ENCODE assay signal across 9 cellular contexts in the genomic region with DNA sequence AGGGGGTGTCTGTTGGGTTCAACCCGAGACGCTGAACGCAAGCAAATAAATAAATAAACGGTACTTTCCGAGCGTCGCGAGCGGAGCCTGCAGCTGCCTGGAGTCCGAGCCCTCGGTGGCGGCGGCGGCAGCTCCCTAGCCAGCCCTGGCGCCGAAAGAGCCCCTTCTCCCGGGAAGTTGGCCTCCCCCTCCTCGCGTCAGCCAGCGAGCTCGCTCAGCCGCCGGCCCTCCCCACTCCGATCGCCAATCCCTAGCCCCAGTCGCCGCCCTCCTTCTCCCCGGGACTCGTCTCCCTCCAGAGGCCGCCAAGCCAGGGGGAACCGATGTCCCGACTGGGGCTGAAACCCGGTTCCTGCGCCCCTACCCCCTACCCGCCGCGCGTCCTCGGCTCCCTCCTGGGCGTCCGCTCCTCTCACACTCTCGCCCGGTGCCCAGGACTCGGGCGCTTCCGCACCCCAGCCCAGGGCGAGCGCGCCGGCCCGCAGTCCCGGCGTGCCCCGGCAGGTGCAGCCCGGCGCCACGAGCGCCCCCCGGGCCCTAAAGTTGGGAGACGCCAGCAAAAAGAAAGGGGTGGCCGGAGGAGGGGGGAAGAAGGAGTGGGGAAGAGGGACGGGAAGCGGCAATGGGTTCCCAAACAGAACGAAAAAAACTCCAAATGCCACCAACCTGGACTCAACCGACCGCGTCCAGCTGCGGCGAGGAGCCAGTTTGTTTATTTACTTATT. TPM values are rescaled to one million over a fixed set of nuclear protein-coding genes. Genes with fewer than 3 reads are reported as not detected.
DNase-seq lines count a peak whose midpoint lies in the region; ATAC-seq lines count a peak whose summit lies in the region.
"Had no signal": no experiment of that assay in that cellular context is flagged by ENCODE, and none has a peak within 500 bp of the region (broad histone marks: within the 10 kb centered on the region; RNA-seq: fewer than 3 reads in every experiment).

A gene with protein sequence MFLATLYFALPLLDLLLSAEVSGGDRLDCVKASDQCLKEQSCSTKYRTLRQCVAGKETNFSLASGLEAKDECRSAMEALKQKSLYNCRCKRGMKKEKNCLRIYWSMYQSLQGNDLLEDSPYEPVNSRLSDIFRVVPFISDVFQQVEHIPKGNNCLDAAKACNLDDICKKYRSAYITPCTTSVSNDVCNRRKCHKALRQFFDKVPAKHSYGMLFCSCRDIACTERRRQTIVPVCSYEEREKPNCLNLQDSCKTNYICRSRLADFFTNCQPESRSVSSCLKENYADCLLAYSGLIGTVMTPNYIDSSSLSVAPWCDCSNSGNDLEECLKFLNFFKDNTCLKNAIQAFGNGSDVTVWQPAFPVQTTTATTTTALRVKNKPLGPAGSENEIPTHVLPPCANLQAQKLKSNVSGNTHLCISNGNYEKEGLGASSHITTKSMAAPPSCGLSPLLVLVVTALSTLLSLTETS (minus strand): TSS at position 710 of the 725 bp plus-strand sequence. CDS start 1,177 bp downstream, outside the sequence.

- H3K27ac ChIP-seq in iPS DF 6.9 (ENCODE audit: low read length) = no peak within 1 kb of the TSS

- H3K9me3 ChIP-seq in iPS DF 6.9 (ENCODE audit: control insufficient read depth, insufficient read depth, low read length) = no peaks in the 10 kb centered on the region

- DNase-seq in activated naive CD4-positive, alpha-beta T cell treated with anti-CD3 and anti-CD28 coated beads for 36 hours = no peak
- no peak for DNase-seq in activated naive CD4-positive, alpha-beta T cell treated with Interleukin-2 at 50 U/mL for 16 hours
- no peak for DNase-seq in activated CD8-positive, alpha-beta T cell treated with anti-CD3 and anti-CD28 coated beads, Interleukin-2, amount 10 ng/mL, durations not matched to agents 7 days and 5 days
- DNase-seq in iPS DF 6.9 (ENCODE audit: low read depth, low spot score) = no peak
- DNase-seq in skeletal muscle cell (ENCODE audit: low read depth) = no peak
- DNase-seq in activated effector memory CD4-positive, alpha-beta T cell treated with Interleukin-2 at 50 U/mL for 16 hours = no peak
- no peak for DNase-seq in NK-92 (lab: John Stamatoyannopoulos, UW; ENCODE audit: unreplicated experiment)

- ATAC-seq in activated CD8-positive, alpha-beta T cell treated with anti-CD3 and anti-CD28 coated beads, Interleukin-2, amount 10 ng/mL, durations not matched to agents 7 days and 5 days = peak; percentile 36
- no peak for ATAC-seq in GM18498 (IDR thresholded peaks at IDR 0.05; ENCODE audit: unreplicated experiment)

- CTCF ChIA-PET in activated naive CD4-positive, alpha-beta T cell treated with anti-CD3 and anti-CD28 coated beads for 36 hours (lab: Charles Lee) = no interaction called here
- CTCF ChIA-PET in activated CD8-positive, alpha-beta T cell treated with anti-CD3 and anti-CD28 coated beads, Interleukin-2, amount 10 ng/mL, durations not matched to agents 7 days and 5 days (lab: Charles Lee) = no interaction called here

- peaks cover 63% of the 10 kb centered on the region for H3K27me3 Mint-ChIP-seq in activated naive CD4-positive, alpha-beta T cell treated with anti-CD3 and anti-CD28 coated beads for 36 hours (ENCODE audit: low read depth)
- H3K27me3 Mint-ChIP-seq in activated CD8-positive, alpha-beta T cell treated with anti-CD3 and anti-CD28 coated beads, Interleukin-2, amount 10 ng/mL, durations not matched to agents 7 days and 5 days (ENCODE audit: low read depth) = peaks cover 60% of the 10 kb centered on the region

- H3K4me3 Mint-ChIP-seq in activated naive CD4-positive, alpha-beta T cell treated with anti-CD3 and anti-CD28 coated beads for 36 hours = peak within 1 kb of the TSS; percentile 27
- peak within 1 kb of the TSS; percentile 37 for H3K4me3 Mint-ChIP-seq in activated CD8-positive, alpha-beta T cell treated with anti-CD3 and anti-CD28 coated beads, Interleukin-2, amount 10 ng/mL, durations not matched to agents 7 days and 5 days

- no CpG with 5 or more reads among the region's 69 CpGs for WGBS in iPS DF 6.9 (ENCODE audit: insufficient coverage, insufficient read length)

- H3K36me3 Mint-ChIP-seq in activated naive CD4-positive, alpha-beta T cell treated with anti-CD3 and anti-CD28 coated beads for 36 hours (ENCODE audit: low read depth) = no peaks in the 10 kb centered on the region
- peaks cover 4% of the 10 kb centered on the region for H3K36me3 Mint-ChIP-seq in activated CD8-positive, alpha-beta T cell treated with anti-CD3 and anti-CD28 coated beads, Interleukin-2, amount 10 ng/mL, durations not matched to agents 7 days and 5 days (ENCODE audit: low read depth)

- H3K27ac Mint-ChIP-seq in activated naive CD4-positive, alpha-beta T cell treated with anti-CD3 and anti-CD28 coated beads for 36 hours = no peak within 1 kb of the TSS
- H3K27ac Mint-ChIP-seq in activated CD8-positive, alpha-beta T cell treated with anti-CD3 and anti-CD28 coated beads, Interleukin-2, amount 10 ng/mL, durations not matched to agents 7 days and 5 days = no peak within 1 kb of the TSS
- H3K27ac Mint-ChIP-seq: activated naive CD4-positive, alpha-beta T cell treated with anti-CD3 and anti-CD28 coated beads, Interleukin-2, amount 50 U/mL, for 72 hours had no signal

- H3K27me3 ChIP-seq in iPS DF 6.9 (ENCODE audit: control insufficient read depth, insufficient read depth, low read length) = peaks cover 54% of the 10 kb centered on the region

- intact Hi-C loops in activated naive CD4-positive, alpha-beta T cell treated with anti-CD3 and anti-CD28 coated beads for 36 hours (cut with micrococcal nuclease) = loop anchor here (10.0 kb wide), 2 partner anchors 128 to 862 kb away; a partner anchor contains a TSS

- H3K4me1 Mint-ChIP-seq in activated naive CD4-positive, alpha-beta T cell treated with anti-CD3 and anti-CD28 coated beads for 36 hours (ENCODE audit: low read depth) = peaks cover 10% of the 10 kb centered on the region
- peaks cover 14% of the 10 kb centered on the region for H3K4me1 Mint-ChIP-seq in activated CD8-positive, alpha-beta T cell treated with anti-CD3 and anti-CD28 coated beads, Interleukin-2, amount 10 ng/mL, durations not matched to agents 7 days and 5 days (ENCODE audit: low read depth)

- POLR2A ChIA-PET in activated CD8-positive, alpha-beta T cell treated with anti-CD3 and anti-CD28 coated beads, Interleukin-2, amount 10 ng/mL, durations not matched to agents 7 days and 5 days (lab: Charles Lee) = no interaction called here

- H3K9me3 Mint-ChIP-seq in activated naive CD4-positive, alpha-beta T cell treated with anti-CD3 and anti-CD28 coated beads for 36 hours = no peaks in the 10 kb centered on the region
- H3K9me3 Mint-ChIP-seq in activated CD8-positive, alpha-beta T cell treated with anti-CD3 and anti-CD28 coated beads, Interleukin-2, amount 10 ng/mL, durations not matched to agents 7 days and 5 days (ENCODE audit: insufficient read depth) = no peaks in the 10 kb centered on the region

- H3K4me1 ChIP-seq in iPS DF 6.9 (ENCODE audit: control insufficient read depth, insufficient read depth, low read length) = peaks cover 2% of the 10 kb centered on the region

- H3K4me3 ChIP-seq in iPS DF 6.9 (ENCODE audit: low read length) = peak within 1 kb of the TSS; percentile 48; the same call in 1 of the 2 replicates
- peak within 1 kb of the TSS; percentile 62 for H3K4me3 ChIP-seq in skeletal muscle cell (ENCODE audit: low read depth, low read length)

- H3K36me3 ChIP-seq in iPS DF 6.9 (ENCODE audit: control insufficient read depth, insufficient read depth, low read length) = no peaks in the 10 kb centered on the region; the same call in 1 of the 2 replicates

RNA-seq across cellular contexts. Expression of the gene that starts here (rescaled TPM):
- total RNA-seq in activated naive CD4-positive, alpha-beta T cell treated with anti-CD3 and anti-CD28 coated beads for 36 hours = not detected
- total RNA-seq in activated CD8-positive, alpha-beta T cell treated with anti-CD3 and anti-CD28 coated beads, Interleukin-2, amount 10 ng/mL, durations not matched to agents 7 days and 5 days = not detected

Comparison
In these comparisons a context has a peak if more than half of its experiments do, and no peak if none do; other contexts are left out.
1. Peak in ATAC-seq in activated CD8-positive, alpha-beta T cell treated with anti-CD3 and anti-CD28 coated beads, Interleukin-2, amount 10 ng/mL, durations not matched to agents 7 days and 5 days; RNA of the gene not detected or under 1 TPM.